In the genomic region with DNA sequence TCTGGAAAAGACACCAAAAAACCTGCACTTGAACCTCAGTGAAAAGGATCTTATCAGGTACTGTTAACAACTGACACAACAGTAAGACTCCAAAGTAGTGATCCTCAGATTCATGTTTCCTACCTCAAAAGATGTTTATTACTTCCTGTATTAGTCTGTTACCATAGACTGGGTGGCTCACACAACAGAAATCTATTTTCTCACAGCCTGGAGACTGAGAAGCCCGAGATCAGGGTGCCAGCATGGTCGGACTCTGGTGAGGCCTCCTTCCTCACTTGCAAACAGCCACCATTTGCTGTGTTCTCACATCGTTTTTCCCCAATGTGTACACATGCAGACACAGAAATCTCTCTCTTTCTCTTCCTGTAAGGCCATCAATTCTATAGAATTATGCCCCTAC, we compare ENCODE assay signal across 22 cellular contexts.
DNase-seq lines count a peak whose midpoint lies in the region; FAIRE-seq and TF ChIP-seq lines count a peak whose summit lies in the region.
"Had no signal": no experiment of that assay in that cellular context is flagged by ENCODE, and none has a peak within 500 bp of the region (broad histone marks: within the 10 kb centered on the region; RNA-seq: fewer than 3 reads in every experiment).

No MANE protein-coding gene starts in this region.

- H4K20me1 ChIP-seq in H1 (replicated peaks in 1 of 2; ENCODE audit: control insufficient read depth in 1 of 2, insufficient read depth in 2 of 2, low read length in 2 of 2): no peaks in the 10 kb centered on the region
- H4K20me1 ChIP-seq: BLaER1 had no signal

- DNase-seq in Calu3 (no peak), M059J (ENCODE audit: low read depth) (peak; percentile 61), H1 (ENCODE audit: low read depth in 1 of 2, low spot score in 2 of 2) (no peak), trophoblast cell (peak; percentile 96 to 97), T-helper 1 cell (no peak), DMS79 treated with DMSO at 0.1 percent for 48 hours (lab: John Stamatoyannopoulos, UW) (no peak), HT-29 (ENCODE audit: low spot score) (no peak), caudate nucleus (lab: John Stamatoyannopoulos, UW) (no peak)
- DNase-seq: CD4-positive, CD25-positive, alpha-beta regulatory T cell; CD8-positive, alpha-beta T cell; DMS53; DND-41; GOT3; H7; HCEC 1CT had no signal

- H4K91ac ChIP-seq in H1 (replicated peaks; ENCODE audit: insufficient read length, low read length) (no peak overlapping the region), trophoblast cell (ENCODE audit: low read depth, low read length) (peak overlapping the region; percentile 68)

- H3K79me1 ChIP-seq in H1 (ENCODE audit: low read depth, low read length) (no peaks in the 10 kb centered on the region), trophoblast cell (ENCODE audit: low read length) (peaks cover 2% of the 10 kb centered on the region)

- peak overlapping the region; percentile 62 for H4K12ac ChIP-seq in trophoblast cell (ENCODE audit: low read depth, low read length)

- no TSS peak for BruUV-seq in Calu3 (replicated peaks; lab: Mats Ljungman, UMichigan)

- no peaks in the 10 kb centered on the region for H3K23me2 ChIP-seq in H1 (ENCODE audit: low read depth, low read length)

- no peak for TF ChIP-seq RAD21 in H1 (IDR thresholded peaks at IDR 0.05 in 1 of 2, conservative IDR thresholded peaks at IDR 0.05 in 1 of 2; ENCODE audit: low read depth in 2 of 2, low read length in 2 of 2)

- H2BK5ac ChIP-seq in H1 (ENCODE audit: low read depth, low read length) (no peak overlapping the region), trophoblast cell (ENCODE audit: low read depth, low read length, poor library complexity) (peak overlapping the region; percentile 76)

- TF ChIP-seq EP300 in H1 (IDR thresholded peaks at IDR 0.05; ENCODE audit: borderline replicate concordance in 1 of 2, low read depth in 2 of 2, low read length in 2 of 2): no peak

- H4K8ac ChIP-seq in H1 (ENCODE audit: extremely low read depth, insufficient read depth, low read length) (no peak overlapping the region), trophoblast cell (ENCODE audit: low read depth, low read length) (peak overlapping the region; percentile 84)

- H3K4me3 ChIP-seq in H1 (ENCODE audit: extremely low read depth in 1 of 4, insufficient read depth in 2 of 4, low read depth in 3 of 4, low read length in 4 of 4): no peak overlapping the region
- H3K4me3 ChIP-seq in trophoblast cell (ENCODE audit: low read depth, low read length): no peak overlapping the region
- H3K4me3 ChIP-seq: BLaER1 had no signal

- no peak overlapping the region for H4K5ac ChIP-seq in H1 (ENCODE audit: insufficient read length, low read depth, low read length)

- H3K56ac ChIP-seq in H1 (replicated peaks; ENCODE audit: insufficient read length, low read depth, low read length): no peak overlapping the region

- 75% methylated on average over 3 of the region's 3 CpGs; no CpG with 5 or more reads in 1 of the 2 experiments for WGBS in H1 (ENCODE audit: extremely low coverage in 1 of 2, insufficient coverage in 1 of 2, insufficient read length in 1 of 2, insufficient replicate concordance in 2 of 2, low coverage in 1 of 2, low lambda C conversion rate in 2 of 2, missing lambda C conversion rate in 1 of 2), 2 experiments
- WGBS in trophoblast cell (ENCODE audit: extremely low coverage, insufficient coverage, insufficient read length): no CpG with 5 or more reads among the region's 3 CpGs

- H3K4me3 Mint-ChIP-seq in Calu3 (ENCODE audit: low read depth, unreplicated experiment): no peak overlapping the region
- H3K4me3 Mint-ChIP-seq: B cell; CD4-positive, CD25-positive, alpha-beta regulatory T cell; CD8-positive, alpha-beta T cell had no signal

- H3K9me3 Mint-ChIP-seq in Calu3 (ENCODE audit: low read depth, unreplicated experiment): peaks cover 11% of the 10 kb centered on the region

- H3K23ac ChIP-seq in H1 (ENCODE audit: insufficient read length) (no peak overlapping the region), trophoblast cell (ENCODE audit: low read length) (no peak overlapping the region)

- no peak overlapping the region for H2BK120ac ChIP-seq in H1 (replicated peaks; ENCODE audit: low read depth, low read length)
- H2BK120ac ChIP-seq in trophoblast cell (ENCODE audit: insufficient read depth, low read length, poor library complexity): peak overlapping the region; percentile 76

- H2AFZ ChIP-seq in H1 (ENCODE audit: low read length) (0 out of 2 replicates have a peak overlapping the region, but pooled peaks have one; percentile 44), trophoblast cell (ENCODE audit: insufficient read depth, low read length, poor library complexity) (no peak overlapping the region)

- H3K79me2 ChIP-seq in H1 (ENCODE audit: control insufficient read depth in 1 of 2, insufficient read depth in 2 of 2, low read length in 2 of 2) (no peaks in the 10 kb centered on the region), trophoblast cell (ENCODE audit: control insufficient read depth, insufficient read depth, low read length, poor library complexity) (no peaks in the 10 kb centered on the region)

- no peaks in the 10 kb centered on the region for H3K36me3 Mint-ChIP-seq in Calu3 (ENCODE audit: insufficient read depth, unreplicated experiment)
- H3K36me3 Mint-ChIP-seq: CD4-positive, CD25-positive, alpha-beta regulatory T cell; CD8-positive, alpha-beta T cell had no signal

- H3K9me3 ChIP-seq in H1 (ENCODE audit: insufficient read depth in 2 of 2, low read depth in 1 of 2, low read length in 1 of 2) (peaks cover 6 to 7% of the 10 kb centered on the region in 2 experiments; a peak in 3 of 4 replicates), trophoblast cell (ENCODE audit: insufficient read depth, low read depth, low read length) (no peaks in the 10 kb centered on the region)

- POLR2A ChIA-PET in H1 (lab: Charles Lee; ENCODE audit: partially characterized antibody): no interaction called here

- H3K14ac ChIP-seq in H1 (ENCODE audit: insufficient read length) (no peak overlapping the region), trophoblast cell (ENCODE audit: low read length) (peak overlapping the region; percentile 56)

- intact Hi-C loops in Calu3 (cut with micrococcal nuclease; ENCODE audit: unreplicated experiment): no loop called here

- FAIRE-seq in H1 (lab: Jason Lieb, UNC): no peak
- FAIRE-seq: A204.1, G401.6, GM12892 had no signal

- H3K4ac ChIP-seq in H1 (replicated peaks; ENCODE audit: insufficient read length, low read depth, low read length) (no peak overlapping the region), trophoblast cell (ENCODE audit: low read depth, low read length) (no peak overlapping the region)

- H2BK12ac ChIP-seq in H1 (ENCODE audit: low read depth, low read length) (no peak overlapping the region), trophoblast cell (ENCODE audit: low read length) (peak overlapping the region; percentile 89)

- TF ChIP-seq CTCF in Calu3 (IDR thresholded peaks at IDR 0.05; ENCODE audit: unreplicated experiment): no peak
- TF ChIP-seq CTCF in H1 (IDR thresholded peaks at IDR 0.05; ENCODE audit: control extremely low read depth in 1 of 3, insufficient read depth in 1 of 3, low read depth in 1 of 3, low read length in 3 of 3): no peak

- no peak overlapping the region for H2AK5ac ChIP-seq in H1 (ENCODE audit: low read depth, low read length)
- no peak overlapping the region for H2AK5ac ChIP-seq in trophoblast cell (ENCODE audit: low read length)

- H3K4me2 ChIP-seq in H1 (ENCODE audit: insufficient read depth in 1 of 2, low read depth in 2 of 2, low read length in 2 of 2): no peak overlapping the region
- no peak overlapping the region for H3K4me2 ChIP-seq in trophoblast cell (ENCODE audit: low read length)
- H3K4me2 ChIP-seq: BLaER1 had no signal

- H3K27me3 Mint-ChIP-seq in Calu3 (ENCODE audit: unreplicated experiment): no peaks in the 10 kb centered on the region
- H3K27me3 Mint-ChIP-seq: B cell; CD4-positive, CD25-positive, alpha-beta regulatory T cell had no signal

- TF ChIP-seq POLR2A in H1 (IDR thresholded peaks at IDR 0.05; ENCODE audit: control extremely low read depth in 1 of 2, low read depth in 2 of 2, low read length in 2 of 2): no peak

- H3K27me3 ChIP-seq in H1 (replicated peaks in 1 of 4; ENCODE audit: control insufficient read depth in 3 of 4, extremely low read depth in 1 of 4, insufficient read depth in 3 of 4, low read length in 3 of 4) (no peaks in the 10 kb centered on the region), trophoblast cell (ENCODE audit: insufficient read depth, low read length) (no peaks in the 10 kb centered on the region)
- H3K27me3 ChIP-seq: BLaER1 had no signal

- no peak overlapping the region for H2BK15ac ChIP-seq in H1 (ENCODE audit: low read length)

- no peak overlapping the region for H2BK20ac ChIP-seq in H1 (ENCODE audit: low read length)

- no peak overlapping the region for H3K9ac ChIP-seq in H1 (replicated peaks in 1 of 4; ENCODE audit: extremely low read depth in 1 of 4, low read depth in 3 of 4, low read length in 3 of 4)
- H3K9ac ChIP-seq in trophoblast cell (ENCODE audit: low read length): no peak overlapping the region
- H3K9ac ChIP-seq: BLaER1 had no signal

- H3K18ac ChIP-seq in H1 (ENCODE audit: extremely low read depth, low read length) (no peak overlapping the region), trophoblast cell (ENCODE audit: low read length) (no peak overlapping the region)

- CTCF ChIA-PET in Calu3 (lab: Charles Lee) (interaction anchor here (0.8 kb wide), 1 partner anchor 14 kb away, joined by 6 read pairs; no protein-coding TSS in a partner anchor), H1 (lab: Charles Lee; ENCODE audit: partially characterized antibody) (no interaction called here)

- H3K36me3 ChIP-seq in H1 (ENCODE audit: control insufficient read depth in 2 of 4, insufficient read depth in 4 of 4, low read length in 3 of 4) (no peaks in the 10 kb centered on the region; a peak in 2 of 8 replicates), trophoblast cell (ENCODE audit: control insufficient read depth in 1 of 2, insufficient read depth in 2 of 2, low read length in 2 of 2) (no peaks in the 10 kb centered on the region)
- H3K36me3 ChIP-seq: BLaER1 had no signal

- H3K4me1 ChIP-seq in H1 (replicated peaks in 1 of 4; ENCODE audit: control insufficient read depth in 3 of 4, insufficient read depth in 4 of 4, low read length in 3 of 4) (no peaks in the 10 kb centered on the region), trophoblast cell (ENCODE audit: control insufficient read depth in 1 of 2, insufficient read depth in 2 of 2, low read length in 2 of 2) (peaks cover 0 to 2% of the 10 kb centered on the region in 2 experiments)
- H3K4me1 ChIP-seq: BLaER1 had no signal

- peaks cover 18% of the 10 kb centered on the region for H3K4me1 Mint-ChIP-seq in Calu3 (ENCODE audit: low read depth, unreplicated experiment)
- H3K4me1 Mint-ChIP-seq: B cell; CD4-positive, CD25-positive, alpha-beta regulatory T cell had no signal

- no peak overlapping the region for H3K27ac ChIP-seq in H1 (ENCODE audit: low read depth, low read length)
- peak overlapping the region; percentile 37 for H3K27ac ChIP-seq in trophoblast cell (ENCODE audit: low read depth, low read length)
- H3K27ac ChIP-seq in caudate nucleus (ENCODE audit: low read depth, low read length): no peak overlapping the region
- H3K27ac ChIP-seq: 22Rv1, BLaER1, C4-2B had no signal

- H3K27ac Mint-ChIP-seq in Calu3 (ENCODE audit: unreplicated experiment): peak overlapping the region; percentile 33
- H3K27ac Mint-ChIP-seq: B cell; CD4-positive, CD25-positive, alpha-beta regulatory T cell; CD8-positive, alpha-beta T cell had no signal

TF ChIP-seq in H1, 55 proteins besides CTCF, POLR2A, EP300 and RAD21 (continues in another document):
- TF ChIP-seq TEAD4 (IDR thresholded peaks at IDR 0.05; ENCODE audit: low read depth, low read length): no peak

Comparison
In these comparisons a context has a peak if more than half of its experiments do, and no peak if none do; other contexts are left out.
1. DNase-seq: peak in M059J (single experiment) and trophoblast cell (2 of 2); none in Calu3 (single experiment), H1 (0 of 2), T-helper 1 cell (0 of 5), DMS79 treated with DMSO at 0.1 percent for 48 hours (single experiment), HT-29 (single experiment) and caudate nucleus (0 of 61).